In genomic region chr11:104645276-104646018, GRCh38 we compare ENCODE assay signal across 15 cellular contexts.
DNase-seq lines count a peak whose midpoint lies in the region; ATAC-seq and TF ChIP-seq lines count a peak whose summit lies in the region.
"Had no signal": no experiment of that assay in that cellular context is flagged by ENCODE, and none has a peak within 500 bp of the region (broad histone marks: within the 10 kb centered on the region; RNA-seq: fewer than 3 reads in every experiment).

No MANE protein-coding gene starts in this region.

- H3K27me3 Mint-ChIP-seq in activated CD8-positive, alpha-beta T cell treated with anti-CD3 and anti-CD28 coated beads for 36 hours = no peaks in the 10 kb centered on the region
- no peaks in the 10 kb centered on the region for H3K27me3 Mint-ChIP-seq in activated CD8-positive, alpha-beta T cell treated with anti-CD3 and anti-CD28 coated beads, Interleukin-2, amount 10 ng/mL, durations not matched to agents 7 days and 5 days (ENCODE audit: low read depth)
- no peaks in the 10 kb centered on the region for H3K27me3 Mint-ChIP-seq in osteocyte (ENCODE audit: unreplicated experiment)
- H3K27me3 Mint-ChIP-seq: CD4-positive, CD25-positive, alpha-beta regulatory T cell had no signal

- no peak for TF ChIP-seq CTCF in activated CD8-positive, alpha-beta T cell treated with anti-CD3 and anti-CD28 coated beads for 36 hours (IDR thresholded peaks at IDR 0.05)
- TF ChIP-seq CTCF in WERI-Rb-1 (IDR thresholded peaks at IDR 0.05; ENCODE audit: low read depth, low read length) = no peak
- no peak for TF ChIP-seq CTCF in osteocyte (IDR thresholded peaks at IDR 0.05)

- H3K36me3 ChIP-seq in WERI-Rb-1 = no peaks in the 10 kb centered on the region
- H3K36me3 ChIP-seq: BLaER1 treated with 17β-estradiol and CSF1 and Interleukin-3, amounts not matched to agents 10 nM and 100 nM had no signal

- no peak overlapping the region for H3K4me3 Mint-ChIP-seq in activated CD8-positive, alpha-beta T cell treated with anti-CD3 and anti-CD28 coated beads for 36 hours
- no peak overlapping the region for H3K4me3 Mint-ChIP-seq in activated CD8-positive, alpha-beta T cell treated with anti-CD3 and anti-CD28 coated beads, Interleukin-2, amount 10 ng/mL, durations not matched to agents 7 days and 5 days
- no peak overlapping the region for H3K4me3 Mint-ChIP-seq in osteocyte (ENCODE audit: unreplicated experiment)
- H3K4me3 Mint-ChIP-seq: CD4-positive, CD25-positive, alpha-beta regulatory T cell had no signal

- intact Hi-C loops in activated CD8-positive, alpha-beta T cell treated with anti-CD3 and anti-CD28 coated beads for 36 hours (cut with micrococcal nuclease) = no loop called here

- H3K4me1 Mint-ChIP-seq in activated CD8-positive, alpha-beta T cell treated with anti-CD3 and anti-CD28 coated beads for 36 hours (ENCODE audit: low read depth) = peaks cover 29% of the 10 kb centered on the region
- peaks cover 8% of the 10 kb centered on the region for H3K4me1 Mint-ChIP-seq in activated CD8-positive, alpha-beta T cell treated with anti-CD3 and anti-CD28 coated beads, Interleukin-2, amount 10 ng/mL, durations not matched to agents 7 days and 5 days (ENCODE audit: low read depth)
- H3K4me1 Mint-ChIP-seq in osteocyte (ENCODE audit: unreplicated experiment) = no peaks in the 10 kb centered on the region

- H3K27me3 ChIP-seq in WERI-Rb-1 (ENCODE audit: insufficient read depth, low read depth, severe bottlenecking) = no peaks in the 10 kb centered on the region
- H3K27me3 ChIP-seq: BLaER1 treated with 17β-estradiol and CSF1 and Interleukin-3, amounts not matched to agents 10 nM and 100 nM had no signal

- H3K4me3 ChIP-seq in WERI-Rb-1 (ENCODE audit: low read depth, low read length) = no peak overlapping the region
- H3K4me3 ChIP-seq: BLaER1 treated with 17β-estradiol and CSF1 and Interleukin-3, amounts not matched to agents 10 nM and 100 nM; GM23248 had no signal

- ATAC-seq in activated CD8-positive, alpha-beta T cell treated with anti-CD3 and anti-CD28 coated beads for 36 hours = peak; percentile 27
- no peak for ATAC-seq in activated CD8-positive, alpha-beta T cell treated with anti-CD3 and anti-CD28 coated beads, Interleukin-2, amount 10 ng/mL, durations not matched to agents 7 days and 5 days
- ATAC-seq in stimulated activated naive CD8-positive, alpha-beta T cell treated with anti-CD3 and anti-CD28 coated beads, Interleukin-15, Interleukin-2, amounts not matched to agents 100 U/mL and 50 U/mL, for 24 hours = peak; percentile 68

- peaks cover 5% of the 10 kb centered on the region for H3K9me3 Mint-ChIP-seq in activated CD8-positive, alpha-beta T cell treated with anti-CD3 and anti-CD28 coated beads for 36 hours
- peaks cover 11% of the 10 kb centered on the region for H3K9me3 Mint-ChIP-seq in activated CD8-positive, alpha-beta T cell treated with anti-CD3 and anti-CD28 coated beads, Interleukin-2, amount 10 ng/mL, durations not matched to agents 7 days and 5 days (ENCODE audit: insufficient read depth)
- peaks cover 4% of the 10 kb centered on the region for H3K9me3 Mint-ChIP-seq in osteocyte (ENCODE audit: unreplicated experiment)

- H3K27ac Mint-ChIP-seq in activated CD8-positive, alpha-beta T cell treated with anti-CD3 and anti-CD28 coated beads for 36 hours = no peak overlapping the region
- no peak overlapping the region for H3K27ac Mint-ChIP-seq in activated CD8-positive, alpha-beta T cell treated with anti-CD3 and anti-CD28 coated beads, Interleukin-2, amount 10 ng/mL, durations not matched to agents 7 days and 5 days
- H3K27ac Mint-ChIP-seq in osteocyte (ENCODE audit: unreplicated experiment) = no peak overlapping the region

- CTCF ChIA-PET in activated CD8-positive, alpha-beta T cell treated with anti-CD3 and anti-CD28 coated beads for 36 hours (lab: Charles Lee) = no interaction called here
- CTCF ChIA-PET in activated CD8-positive, alpha-beta T cell treated with anti-CD3 and anti-CD28 coated beads, Interleukin-2, amount 10 ng/mL, durations not matched to agents 7 days and 5 days (lab: Charles Lee) = no interaction called here

- no peak for DNase-seq in activated CD8-positive, alpha-beta T cell treated with anti-CD3 and anti-CD28 coated beads for 36 hours
- no peak for DNase-seq in activated CD8-positive, alpha-beta T cell treated with anti-CD3 and anti-CD28 coated beads, Interleukin-2, amount 10 ng/mL, durations not matched to agents 7 days and 5 days
- DNase-seq in NCI-H524 (lab: John Stamatoyannopoulos, UW) = peak; percentile 65 to 80
- DNase-seq in WERI-Rb-1 = peak; percentile 77
- DNase-seq in stimulated activated naive CD8-positive, alpha-beta T cell treated with anti-CD3 and anti-CD28 coated beads, Interleukin-15, Interleukin-2, amounts not matched to agents 100 U/mL and 50 U/mL, for 24 hours = no peak
- DNase-seq in globus pallidus (ENCODE audit: low spot score) = no peak
- DNase-seq in KG1 (lab: John Stamatoyannopoulos, UW) = no peak
- DNase-seq in osteocyte (ENCODE audit: extremely low spot score, unreplicated experiment) = no peak
- DNase-seq: 8988T; ACHN; CD4-positive, CD25-positive, alpha-beta regulatory T cell; DMS 273 treated with DMSO at 0.1 percent for 48 hours; GM23248; H7 had no signal

- no peak overlapping the region for H3K27ac ChIP-seq in WERI-Rb-1
- H3K27ac ChIP-seq: BLaER1 treated with 17β-estradiol and CSF1 and Interleukin-3, amounts not matched to agents 10 nM and 100 nM; GM23248 had no signal

- no peaks in the 10 kb centered on the region for H3K9me3 ChIP-seq in WERI-Rb-1 (ENCODE audit: severe bottlenecking)

- POLR2A ChIA-PET in activated CD8-positive, alpha-beta T cell treated with anti-CD3 and anti-CD28 coated beads for 36 hours (lab: Charles Lee) = no interaction called here
- POLR2A ChIA-PET in activated CD8-positive, alpha-beta T cell treated with anti-CD3 and anti-CD28 coated beads, Interleukin-2, amount 10 ng/mL, durations not matched to agents 7 days and 5 days (lab: Charles Lee) = no interaction called here

- H3K36me3 Mint-ChIP-seq in activated CD8-positive, alpha-beta T cell treated with anti-CD3 and anti-CD28 coated beads for 36 hours (ENCODE audit: low read depth) = peaks cover 2% of the 10 kb centered on the region
- peaks cover 11% of the 10 kb centered on the region for H3K36me3 Mint-ChIP-seq in activated CD8-positive, alpha-beta T cell treated with anti-CD3 and anti-CD28 coated beads, Interleukin-2, amount 10 ng/mL, durations not matched to agents 7 days and 5 days (ENCODE audit: low read depth)
- no peaks in the 10 kb centered on the region for H3K36me3 Mint-ChIP-seq in osteocyte (ENCODE audit: unreplicated experiment)
- H3K36me3 Mint-ChIP-seq: CD4-positive, CD25-positive, alpha-beta regulatory T cell had no signal

Comparison
In these comparisons a context has a peak if more than half of its experiments do, and no peak if none do; other contexts are left out.
1. DNase-seq: peak in NCI-H524 (2 of 2) and WERI-Rb-1 (single experiment); none in activated CD8-positive, alpha-beta T cell treated with anti-CD3 and anti-CD28 coated beads for 36 hours (single experiment), activated CD8-positive, alpha-beta T cell treated with anti-CD3 and anti-CD28 coated beads, Interleukin-2, amount 10 ng/mL, durations not matched to agents 7 days and 5 days (single experiment), stimulated activated naive CD8-positive, alpha-beta T cell treated with anti-CD3 and anti-CD28 coated beads, Interleukin-15, Interleukin-2, amounts not matched to agents 100 U/mL and 50 U/mL, for 24 hours (single experiment), globus pallidus (single experiment), KG1 (single experiment) and osteocyte (single experiment).